Comparison of ENCODE assay signal across 8 cellular contexts in genomic region chrX:48539345-48540014, GRCh38. TPM values are rescaled to one million over a fixed set of nuclear protein-coding genes. Genes with fewer than 3 reads are reported as not detected.
DNase-seq lines count a peak whose midpoint lies in the region; ATAC-seq, FAIRE-seq and TF ChIP-seq lines count a peak whose summit lies in the region.

Gene TBC1D25 (plus strand): TSS chrX:48539714. CDS start chrX:48539798, 84 bp downstream.

- peak within 1 kb of the TSS; percentile 54 to 75 (median 69); a peak in 5 of 6 replicates for H3K4me3 ChIP-seq in HepG2 (replicated peaks in 1 of 3; ENCODE audit: insufficient read depth in 1 of 3, low read depth in 2 of 3, low read length in 3 of 3)

- TF ChIP-seq CTCF in C4-2B (conservative IDR thresholded peaks at IDR 0.05) (peak; percentile 47), HepG2 (CRISPR knock-in tag; IDR thresholded peaks at IDR 0.05) (peak; percentile 62)

- DNase-seq in NCI-H748 treated with DMSO at 0.1 percent for 48 hours (lab: John Stamatoyannopoulos, UW): peak; percentile 93
- DNase-seq in activated CD4-positive, alpha-beta T cell treated with anti-CD3 and anti-CD28 coated beads, Interleukin-2, amount 50 U/mL, for 4 hours: peak; percentile 96 to 97
- peak; percentile 97 for DNase-seq in dermis blood vessel endothelial cell
- DNase-seq in HepG2 (ENCODE audit: low spot score): peak; percentile 88
- peak; percentile 96 for DNase-seq in stimulated activated CD4-positive, alpha-beta T cell treated with anti-CD3 and anti-CD28 coated beads, Interleukin-4, amount 100 ng/mL, for 1 hour

- POLR2A ChIA-PET in HepG2 (lab: Yijun Ruan, JAX): interaction anchor here (0.6 to 3.1 kb wide), 11 partner anchors 9 to 1894 kb away, joined by 3 to 28 read pairs (median 4); partner anchors contain the start of genes EBP and RBM3

- 1% methylated on average over 9 of the region's 58 CpGs for WGBS in HepG2 (ENCODE audit: low lambda C conversion rate)

- no peaks in the 10 kb centered on the region for H3K9me3 ChIP-seq in HepG2 (ENCODE audit: low read length)

- H3K27ac ChIP-seq in C4-2B (peak within 1 kb of the TSS; percentile 78), HepG2 (ENCODE audit: extremely low read length, insufficient read depth, low read length) (peak within 1 kb of the TSS; percentile 54)

- peak within 1 kb of the TSS; percentile 74 for H3K4me2 ChIP-seq in HepG2 (ENCODE audit: low read depth, low read length)

- H3K79me2 ChIP-seq in HepG2 (ENCODE audit: insufficient read depth, low read length): peaks cover 10% of the 10 kb centered on the region

- intact Hi-C loops in HepG2 (cut with micrococcal nuclease; ENCODE audit: unreplicated experiment): loop anchor here (10.0 kb wide), 1 partner anchor 65 kb away; the partner anchor contains the start of genes FTSJ1 and SLC38A5

- TF ChIP-seq RAD21 in HepG2 (CRISPR knock-in tag; IDR thresholded peaks at IDR 0.05): no peak

- no peaks in the 10 kb centered on the region for H4K20me1 ChIP-seq in HepG2 (ENCODE audit: insufficient read depth, low read length)

- CTCF ChIA-PET in HepG2 (lab: Yijun Ruan, JAX; ENCODE audit: low intra/inter-chr PET ratio, low total read pairs): no interaction called here

- peak in 1 of 2 experiments; percentile 26; a peak in 1 of 4 replicates for TF ChIP-seq POLR2A in HepG2 (IDR thresholded peaks at IDR 0.05; ENCODE audit: insufficient read depth in 1 of 2, low read depth in 2 of 2, low read length in 2 of 2)

- peak; percentile 74 for ATAC-seq in GM19351 (IDR thresholded peaks at IDR 0.05; ENCODE audit: unreplicated experiment)
- ATAC-seq in HG03565 (IDR thresholded peaks at IDR 0.05; ENCODE audit: unreplicated experiment): peak; percentile 73
- peak; percentile 90 for ATAC-seq in HepG2

- BruUV-seq in HepG2 (replicated peaks; lab: Mats Ljungman, UMichigan): no TSS peak

- in situ Hi-C loops in HepG2 (cut with HindIII; ENCODE audit: extremely low pct_ligation_motif_present, low pct_unique_long_range_greater_than_20kb): no loop called here

- peaks cover 26% of the 10 kb centered on the region for H3K4me1 ChIP-seq in HepG2 (ENCODE audit: insufficient read depth, low read length)

- H2AFZ ChIP-seq in HepG2 (ENCODE audit: low read length): no peak within 1 kb of the TSS

- no peaks in the 10 kb centered on the region for H3K36me3 ChIP-seq in HepG2 (replicated peaks in 1 of 2; ENCODE audit: control insufficient read depth in 1 of 2, insufficient read depth in 2 of 2, low read length in 2 of 2)

- peak within 1 kb of the TSS; percentile 64 for H3K9ac ChIP-seq in HepG2 (ENCODE audit: insufficient read depth, low read depth, low read length)

- FAIRE-seq in HepG2 (lab: Jason Lieb, UNC): peak; percentile 80

- TF ChIP-seq EP300 in HepG2 (IDR thresholded peaks at IDR 0.05; ENCODE audit: low read depth in 2 of 2, low read length in 2 of 2): no peak
- no peak for TF ChIP-seq EP300 in HepG2 (CRISPR knock-in tag; IDR thresholded peaks at IDR 0.05; ENCODE audit: borderline replicate concordance)

- H3K27me3 ChIP-seq in HepG2 (ENCODE audit: control insufficient read depth in 1 of 2, insufficient read depth in 2 of 2, low read length in 2 of 2): no peaks in the 10 kb centered on the region

TF ChIP-seq in HepG2, 621 proteins besides CTCF, POLR2A, EP300 and RAD21 (continues in another document):
- TF ChIP-seq ZHX2 (IDR thresholded peaks at IDR 0.05; ENCODE audit: low read depth) (peak; percentile 77), ZHX2 (CRISPR knock-in tag; IDR thresholded peaks at IDR 0.05; ENCODE audit: borderline replicate concordance) (no peak), KLF6 (CRISPR knock-in tag; IDR thresholded peaks at IDR 0.05) (no peak), ELF3 (CRISPR knock-in tag; IDR thresholded peaks at IDR 0.05) (peak; percentile 17; the same call in 1 of the 2 replicates), PATZ1 (CRISPR knock-in tag; IDR thresholded peaks at IDR 0.05) (peak; percentile 63; the same call in 1 of the 2 replicates), YY1 (IDR thresholded peaks at IDR 0.05; ENCODE audit: insufficient read depth, insufficient replicate concordance, low read depth, low read length) (peak; percentile 49), SPEN (CRISPR knock-in tag; IDR thresholded peaks at IDR 0.05; ENCODE audit: low read depth) (0 out of 2 replicates have a peak, but pooled peaks have one; percentile 31), ZNF383 (CRISPR knock-in tag; IDR thresholded peaks at IDR 0.05; ENCODE audit: borderline replicate concordance) (no peak), CEBPG (CRISPR knock-in tag; IDR thresholded peaks at IDR 0.05) (peak; percentile 26; the same call in 1 of the 2 replicates), ATF1 (CRISPR knock-in tag; IDR thresholded peaks at IDR 0.05) (peak; percentile 77)

RNA-seq across cellular contexts. Expression of gene TBC1D25, which starts in this region (rescaled TPM):
- 7.8 and 11.6 TPM in 2 replicates for total RNA-seq in dermis blood vessel endothelial cell
- total RNA-seq in HepG2 (2016; rRNA removed; fragmentation: Illumina TruSeq; extraction: Trizol): 3.2 and 3.5 TPM in 2 replicates
- 1.0 and 1.1 TPM in 2 replicates for total RNA-seq in HepG2 (2016; cell fraction: cytosol; rRNA removed; fragmentation: Illumina TruSeq; extraction: Trizol; ENCODE audit: low read depth)
- total RNA-seq in HepG2 (2016; cell fraction: insoluble cytoplasmic fraction; rRNA removed; fragmentation: Illumina TruSeq; extraction: Trizol): 3.4 and 3.6 TPM in 2 replicates
- 5.5 and 6.0 TPM in 2 replicates for total RNA-seq in HepG2 (2016; cell fraction: membrane; rRNA removed; fragmentation: Illumina TruSeq; extraction: Trizol)
- total RNA-seq in HepG2 (2016; cell fraction: nucleus; rRNA removed; fragmentation: Illumina TruSeq; extraction: Trizol): 2.8 and 3.4 TPM in 2 replicates
- polyA plus RNA-seq in HepG2 (2011; rRNA removed): 4.7 and 6.0 TPM in 2 replicates
- polyA plus RNA-seq in HepG2 (2011; cell fraction: cytosol; rRNA removed): 4.6 TPM in 2 replicates
- polyA plus RNA-seq in HepG2 (2011; cell fraction: nucleus; rRNA removed): 16.8 and 21.5 TPM in 2 replicates
- 4.8 and 7.9 TPM in 2 replicates for polyA plus RNA-seq in HepG2 (2012)
- polyA plus RNA-seq in HepG2 (2016; cell fraction: cytosol; fragmentation: Illumina TruSeq; extraction: Trizol; ENCODE audit: low read depth): 2.1 and 2.3 TPM in 2 replicates
- polyA plus RNA-seq in HepG2 (2016; cell fraction: insoluble cytoplasmic fraction; fragmentation: Illumina TruSeq; extraction: Trizol; ENCODE audit: low read depth): 4.0 and 6.3 TPM in 2 replicates
- polyA plus RNA-seq in HepG2 (2016; cell fraction: membrane; fragmentation: Illumina TruSeq; extraction: Trizol; ENCODE audit: low read depth): 4.8 and 5.4 TPM in 2 replicates
- 11.5 and 15.0 TPM in 2 replicates for polyA plus RNA-seq in HepG2 (2016; cell fraction: nucleus; fragmentation: Illumina TruSeq; extraction: Trizol; ENCODE audit: insufficient read depth, low read depth)
- polyA minus RNA-seq in HepG2 (2011; rRNA and poly(A)+ RNA removed; ENCODE audit: low replicate concordance): 10.9 and 19.7 TPM in 2 replicates
- 5.1 and 5.5 TPM in 2 replicates for polyA minus RNA-seq in HepG2 (2011; cell fraction: cytosol; rRNA and poly(A)+ RNA removed)
- 7.9 and 9.4 TPM in 2 replicates for polyA minus RNA-seq in HepG2 (2011; cell fraction: nucleus; rRNA and poly(A)+ RNA removed)

Comparison
In these comparisons a context has a peak if more than half of its experiments do, and no peak if none do; other contexts are left out.
1. Peak in every context shown above with its lines: DNase-seq, ATAC-seq, H3K4me3 ChIP-seq and H3K27ac ChIP-seq.